6 cellular contexts compared by ENCODE assay signal in the genomic region with DNA sequence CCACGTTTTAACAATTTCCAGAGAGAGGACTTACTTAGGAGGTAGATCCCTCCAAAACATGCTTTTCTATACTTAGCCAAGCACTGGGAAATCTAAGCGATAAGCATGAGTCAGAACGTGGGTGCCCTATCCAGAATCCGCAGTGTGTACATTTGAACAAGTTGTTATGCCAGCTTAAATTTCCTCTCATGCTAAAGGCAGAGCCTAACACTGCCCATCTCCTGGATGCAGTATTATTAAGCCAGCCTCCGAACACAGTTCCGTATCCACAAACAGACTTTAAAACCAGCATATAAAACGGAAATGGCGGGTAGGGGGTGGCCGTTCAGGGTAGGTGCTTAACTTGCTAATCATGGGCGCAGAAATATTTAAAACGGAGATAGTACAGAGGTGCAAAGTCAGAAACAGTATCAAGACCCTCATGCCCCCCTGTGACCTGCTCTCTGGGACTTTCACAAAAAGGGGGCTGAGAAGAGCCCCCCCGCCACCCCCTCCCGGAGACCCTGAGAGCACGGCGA. TPM values are rescaled to one million over a fixed set of nuclear protein-coding genes. Genes with fewer than 3 reads are reported as not detected.
DNase-seq lines count a peak whose midpoint lies in the region; ATAC-seq, FAIRE-seq and TF ChIP-seq lines count a peak whose summit lies in the region.

No MANE protein-coding gene starts in this region.

- no peak overlapping the region for H3K4me2 ChIP-seq in K562 (ENCODE audit: insufficient read depth, low read length)

- no peak overlapping the region for H2AFZ ChIP-seq in K562 (ENCODE audit: low read depth, low read length)

- intact Hi-C loops in K562 (cut with micrococcal nuclease) = no loop called here

- TF ChIP-seq CTCF in NB4 (IDR thresholded peaks at IDR 0.05; ENCODE audit: low read depth, low read length) (no peak), K562 (IDR thresholded peaks at IDR 0.05 in 2 of 3, conservative IDR thresholded peaks at IDR 0.05 in 1 of 3; ENCODE audit: insufficient read depth in 2 of 3, low read depth in 1 of 3, low read length in 3 of 3) (no peak)

- in situ Hi-C loops in K562 (cut with MboI) = no loop called here

- no peak for TF ChIP-seq RAD21 in K562 (CRISPR knock-in tag; conservative IDR thresholded peaks at IDR 0.05 in 1 of 2, IDR thresholded peaks at IDR 0.05 in 1 of 2)

- no peak overlapping the region for H3K9ac ChIP-seq in K562 (ENCODE audit: insufficient read depth in 1 of 2, low read depth in 2 of 2, low read length in 2 of 2)

- POLR2A ChIA-PET in K562 (lab: Yijun Ruan, JAX) = interaction anchor here (0.6 kb wide), 1 partner anchor 370 kb away, joined by 5 read pairs; a partner anchor contains a TSS

- WGBS in K562 (ENCODE audit: insufficient coverage, low coverage, missing lambda C conversion rate) = 70% methylated on average over 14 of the region's 15 CpGs

- H3K79me2 ChIP-seq in K562 (ENCODE audit: control insufficient read depth, insufficient read depth, low read length) = no peaks in the 10 kb centered on the region

- ATAC-seq in K562 (no peak), left lobe of liver (no peak), HG03521 (IDR thresholded peaks at IDR 0.05; ENCODE audit: unreplicated experiment) (no peak)

- H3K4me3 ChIP-seq in NB4 (ENCODE audit: low read depth, low read length) (peak overlapping the region; percentile 47), K562 (no peak overlapping the region)

- no peaks in the 10 kb centered on the region for H3K27me3 ChIP-seq in K562 (ENCODE audit: control insufficient read depth in 2 of 2, insufficient read depth in 2 of 2, low read length in 2 of 2)

- no peak overlapping the region for H3K27ac ChIP-seq in K562 (ENCODE audit: extremely low read depth, low read depth, low read length)

- no peak for FAIRE-seq in K562 (lab: Jason Lieb, UNC)

- BruUV-seq in K562 (replicated peaks; lab: Mats Ljungman, UMichigan) = no TSS peak

- H3K9me1 ChIP-seq in K562 (ENCODE audit: control insufficient read depth, insufficient read depth, low read length) = no peaks in the 10 kb centered on the region

- TF ChIP-seq EP300 in K562 (IDR thresholded peaks at IDR 0.05; ENCODE audit: low read length) = no peak

- peaks cover 3% of the 10 kb centered on the region for H3K9me3 ChIP-seq in K562 (replicated peaks; ENCODE audit: control insufficient read depth, insufficient read depth, low read depth, low read length)

- no peaks in the 10 kb centered on the region for H3K36me3 ChIP-seq in K562 (ENCODE audit: control insufficient read depth, insufficient read depth, low read length)

- H4K20me1 ChIP-seq in K562 (replicated peaks; ENCODE audit: control insufficient read depth, insufficient read depth, low read length) = no peaks in the 10 kb centered on the region

- CTCF ChIA-PET in K562 (lab: Yijun Ruan, JAX; ENCODE audit: low intra/inter-chr PET ratio) = no interaction called here

- TF ChIP-seq POLR2A in NB4 (IDR thresholded peaks at IDR 0.05; ENCODE audit: extremely low read depth, insufficient read length) (no peak), K562 (conservative IDR thresholded peaks at IDR 0.05) (no peak)

- H3K4me1 ChIP-seq in K562 (replicated peaks in 1 of 2; ENCODE audit: control insufficient read depth in 2 of 2, insufficient read depth in 2 of 2, low read length in 2 of 2) = no peaks in the 10 kb centered on the region; a peak in 1 of 5 replicates

- DNase-seq in COLO668 (lab: John Stamatoyannopoulos, UW; ENCODE audit: unreplicated experiment) (peak; percentile 44), NB4 (ENCODE audit: low read depth) (peak; percentile 75), K562 (ENCODE audit: extremely low read depth in 1 of 4, low spot score in 3 of 4) (no peak), midbrain (lab: John Stamatoyannopoulos, UW) (peak; percentile 21), left lobe of liver (ENCODE audit: low spot score) (no peak)

RNA-seq across cellular contexts. Expression of a gene that starts 1.0 kb away (rescaled TPM):
- total RNA-seq in K562 (2011; cell fraction: chromatin; rRNA removed; ENCODE audit: low replicate concordance) = not detected in 2 replicates
- total RNA-seq in K562 (2011; cell fraction: nucleolus; rRNA removed) = not detected in 2 replicates
- total RNA-seq in K562 (2011; cell fraction: nucleoplasm; rRNA removed) = not detected in 2 replicates
- total RNA-seq in K562 (2014; rRNA removed) = not detected in 2 replicates
- not detected in 2 replicates for total RNA-seq in K562 (2014; rRNA removed; fragmentation: Illumina TruSeq; extraction: Trizol)
- total RNA-seq in K562 (2015; rRNA removed; fragmentation: Illumina TruSeq; extraction: Trizol) = not detected in 2 replicates
- not detected in 2 replicates for total RNA-seq in K562 (2021)
- polyA plus RNA-seq in K562 (2011; rRNA removed) = not detected in 2 replicates
- polyA plus RNA-seq in K562 (2011; cell fraction: cytosol; rRNA removed) = not detected in 2 replicates
- polyA plus RNA-seq in K562 (2011; cell fraction: nucleus; rRNA removed) = not detected in 2 replicates
- not detected in 2 replicates for polyA plus RNA-seq in K562 (2012)
- not detected in 2 replicates for polyA plus RNA-seq in K562 (2014; fragmentation: Illumina TruSeq; extraction: Trizol)
- not detected for polyA plus RNA-seq in K562 (2014; fragmentation: Nextera tagmentation; extraction: Ambion mirVana)
- not detected in 2 replicates for polyA plus RNA-seq in K562 (2014; rRNA removed)
- polyA minus RNA-seq in K562 (2011; rRNA and poly(A)+ RNA removed) = not detected in 2 replicates
- polyA minus RNA-seq in K562 (2011; cell fraction: cytosol; rRNA and poly(A)+ RNA removed) = not detected in 2 replicates
- polyA minus RNA-seq in K562 (2011; cell fraction: nucleus; rRNA and poly(A)+ RNA removed) = not detected in 2 replicates
- not detected for total RNA-seq in left lobe of liver

RNA-seq across cellular contexts. Expression of a gene that starts 1.0 kb away (rescaled TPM):
- total RNA-seq in K562 (2011; cell fraction: chromatin; rRNA removed; ENCODE audit: low replicate concordance) = not detected in 2 replicates
- not detected in 2 replicates for total RNA-seq in K562 (2011; cell fraction: nucleolus; rRNA removed)
- total RNA-seq in K562 (2011; cell fraction: nucleoplasm; rRNA removed) = not detected in 2 replicates
- not detected in 2 replicates for total RNA-seq in K562 (2014; rRNA removed)
- total RNA-seq in K562 (2014; rRNA removed; fragmentation: Illumina TruSeq; extraction: Trizol) = not detected in 2 replicates
- not detected in 2 replicates for total RNA-seq in K562 (2015; rRNA removed; fragmentation: Illumina TruSeq; extraction: Trizol)
- total RNA-seq in K562 (2021) = not detected in 2 replicates
- polyA plus RNA-seq in K562 (2011; rRNA removed) = not detected in 2 replicates
- not detected in 2 replicates for polyA plus RNA-seq in K562 (2011; cell fraction: cytosol; rRNA removed)
- polyA plus RNA-seq in K562 (2011; cell fraction: nucleus; rRNA removed) = not detected in 2 replicates
- 0.07 and 0.22 TPM in 2 replicates for polyA plus RNA-seq in K562 (2012)
- not detected in 2 replicates for polyA plus RNA-seq in K562 (2014; fragmentation: Illumina TruSeq; extraction: Trizol)
- polyA plus RNA-seq in K562 (2014; fragmentation: Nextera tagmentation; extraction: Ambion mirVana) = under 1 TPM; 0.17 to 0.30 TPM
- not detected in 2 replicates for polyA plus RNA-seq in K562 (2014; rRNA removed)
- not detected in 2 replicates for polyA minus RNA-seq in K562 (2011; rRNA and poly(A)+ RNA removed)
- polyA minus RNA-seq in K562 (2011; cell fraction: cytosol; rRNA and poly(A)+ RNA removed) = not detected in 2 replicates
- not detected in 2 replicates for polyA minus RNA-seq in K562 (2011; cell fraction: nucleus; rRNA and poly(A)+ RNA removed)
- total RNA-seq in left lobe of liver = 0.35 TPM

RNA-seq across cellular contexts. Expression of a gene that starts 38.5 kb away (rescaled TPM):
- total RNA-seq in K562 (2011; cell fraction: chromatin; rRNA removed; ENCODE audit: low replicate concordance) = 13.7 and 39.3 TPM in 2 replicates
- 6.8 and 10.4 TPM in 2 replicates for total RNA-seq in K562 (2011; cell fraction: nucleolus; rRNA removed)
- total RNA-seq in K562 (2011; cell fraction: nucleoplasm; rRNA removed) = 14.0 and 21.1 TPM in 2 replicates
- total RNA-seq in K562 (2014; rRNA removed) = 10.4 and 11.1 TPM in 2 replicates
- total RNA-seq in K562 (2014; rRNA removed; fragmentation: Illumina TruSeq; extraction: Trizol) = 21.3 TPM in 2 replicates
- 20.0 and 21.5 TPM in 2 replicates for total RNA-seq in K562 (2015; rRNA removed; fragmentation: Illumina TruSeq; extraction: Trizol)
- total RNA-seq in K562 (2021) = 12.3 and 13.6 TPM in 2 replicates
- 23.1 and 27.8 TPM in 2 replicates for polyA plus RNA-seq in K562 (2011; rRNA removed)
- 3.6 and 8.2 TPM in 2 replicates for polyA plus RNA-seq in K562 (2011; cell fraction: cytosol; rRNA removed)
- 14.7 and 22.7 TPM in 2 replicates for polyA plus RNA-seq in K562 (2011; cell fraction: nucleus; rRNA removed)
- polyA plus RNA-seq in K562 (2012) = 9.2 and 11.0 TPM in 2 replicates
- 14.3 and 16.7 TPM in 2 replicates for polyA plus RNA-seq in K562 (2014; fragmentation: Illumina TruSeq; extraction: Trizol)
- polyA plus RNA-seq in K562 (2014; fragmentation: Nextera tagmentation; extraction: Ambion mirVana) = 10 to 100 TPM; 25.0 to 35.7 TPM
- polyA plus RNA-seq in K562 (2014; rRNA removed) = 11.8 and 13.4 TPM in 2 replicates
- polyA minus RNA-seq in K562 (2011; rRNA and poly(A)+ RNA removed) = 42.2 and 52.2 TPM in 2 replicates
- 9.0 and 10.6 TPM in 2 replicates for polyA minus RNA-seq in K562 (2011; cell fraction: cytosol; rRNA and poly(A)+ RNA removed)
- 13.3 and 22.7 TPM in 2 replicates for polyA minus RNA-seq in K562 (2011; cell fraction: nucleus; rRNA and poly(A)+ RNA removed)
- total RNA-seq in left lobe of liver = 5.7 TPM

RNA-seq across cellular contexts. Expression of a gene that starts 42.3 kb away (rescaled TPM):
- total RNA-seq in K562 (2011; cell fraction: chromatin; rRNA removed; ENCODE audit: low replicate concordance) = 0.48 TPM in 1 of 2 replicates, not detected in the other
- total RNA-seq in K562 (2011; cell fraction: nucleolus; rRNA removed) = 0.17 and 0.26 TPM in 2 replicates
- not detected in 2 replicates for total RNA-seq in K562 (2011; cell fraction: nucleoplasm; rRNA removed)
- total RNA-seq in K562 (2014; rRNA removed) (0.12 TPM in 1 of 2 replicates, not detected in the other), K562 (2014; rRNA removed; fragmentation: Illumina TruSeq; extraction: Trizol) (0.11 TPM in 1 of 2 replicates, not detected in the other), K562 (2015; rRNA removed; fragmentation: Illumina TruSeq; extraction: Trizol) (0.07 and 0.11 TPM in 2 replicates), K562 (2021) (not detected in 2 replicates), left lobe of liver (1.6 TPM)
- polyA plus RNA-seq in K562 (2011; rRNA removed) (0.04 and 0.06 TPM in 2 replicates), K562 (2014; fragmentation: Illumina TruSeq; extraction: Trizol) (0.06 and 0.10 TPM in 2 replicates), K562 (2014; fragmentation: Nextera tagmentation; extraction: Ambion mirVana) (not detected), K562 (2014; rRNA removed) (not detected in 2 replicates)
- polyA plus RNA-seq in K562 (2011; cell fraction: cytosol; rRNA removed) = 0.03 TPM in 1 of 2 replicates, not detected in the other
- 0.06 and 0.10 TPM in 2 replicates for polyA plus RNA-seq in K562 (2011; cell fraction: nucleus; rRNA removed)
- 0.05 TPM in 1 of 2 replicates, not detected in the other for polyA plus RNA-seq in K562 (2012)
- 0.09 and 0.14 TPM in 2 replicates for polyA minus RNA-seq in K562 (2011; rRNA and poly(A)+ RNA removed)
- polyA minus RNA-seq in K562 (2011; cell fraction: cytosol; rRNA and poly(A)+ RNA removed) = not detected in 2 replicates
- polyA minus RNA-seq in K562 (2011; cell fraction: nucleus; rRNA and poly(A)+ RNA removed) = 0.44 TPM in 1 of 2 replicates, not detected in the other

RNA-seq across cellular contexts. Expression of a gene that starts 46.8 kb away (rescaled TPM):
- total RNA-seq in K562 (2011; cell fraction: chromatin; rRNA removed; ENCODE audit: low replicate concordance) = 36.3 and 90.3 TPM in 2 replicates
- 789 and 987 TPM in 2 replicates for total RNA-seq in K562 (2011; cell fraction: nucleolus; rRNA removed)
- total RNA-seq in K562 (2011; cell fraction: nucleoplasm; rRNA removed) = 251 and 255 TPM in 2 replicates
- total RNA-seq in K562 (2014; rRNA removed) (234 and 350 TPM in 2 replicates), K562 (2014; rRNA removed; fragmentation: Illumina TruSeq; extraction: Trizol) (13.5 and 26.5 TPM in 2 replicates), K562 (2015; rRNA removed; fragmentation: Illumina TruSeq; extraction: Trizol) (65.2 and 65.5 TPM in 2 replicates), K562 (2021) (21.6 and 29.3 TPM in 2 replicates), left lobe of liver (3.1 TPM)
- polyA plus RNA-seq in K562 (2011; rRNA removed) (0.82 and 1.7 TPM in 2 replicates), K562 (2014; fragmentation: Illumina TruSeq; extraction: Trizol) (not detected in 2 replicates), K562 (2014; fragmentation: Nextera tagmentation; extraction: Ambion mirVana) (not detected), K562 (2014; rRNA removed) (0.77 TPM in 1 of 2 replicates, not detected in the other)
- 0.66 and 2.5 TPM in 2 replicates for polyA plus RNA-seq in K562 (2011; cell fraction: cytosol; rRNA removed)
- 6.7 and 48.0 TPM in 2 replicates for polyA plus RNA-seq in K562 (2011; cell fraction: nucleus; rRNA removed)
- 0.21 TPM in 1 of 2 replicates, not detected in the other for polyA plus RNA-seq in K562 (2012)
- polyA minus RNA-seq in K562 (2011; rRNA and poly(A)+ RNA removed) = 6.8 and 12.0 TPM in 2 replicates
- 114 and 120 TPM in 2 replicates for polyA minus RNA-seq in K562 (2011; cell fraction: cytosol; rRNA and poly(A)+ RNA removed)
- polyA minus RNA-seq in K562 (2011; cell fraction: nucleus; rRNA and poly(A)+ RNA removed) = 597 and 952 TPM in 2 replicates

Comparison
In these comparisons a context has a peak if more than half of its experiments do, and no peak if none do; other contexts are left out.
1. DNase-seq: peak in COLO668 (single experiment), NB4 (single experiment) and midbrain (single experiment); none in K562 (0 of 4) and left lobe of liver (single experiment).